11 cellular contexts compared by ENCODE assay signal in the genomic region with DNA sequence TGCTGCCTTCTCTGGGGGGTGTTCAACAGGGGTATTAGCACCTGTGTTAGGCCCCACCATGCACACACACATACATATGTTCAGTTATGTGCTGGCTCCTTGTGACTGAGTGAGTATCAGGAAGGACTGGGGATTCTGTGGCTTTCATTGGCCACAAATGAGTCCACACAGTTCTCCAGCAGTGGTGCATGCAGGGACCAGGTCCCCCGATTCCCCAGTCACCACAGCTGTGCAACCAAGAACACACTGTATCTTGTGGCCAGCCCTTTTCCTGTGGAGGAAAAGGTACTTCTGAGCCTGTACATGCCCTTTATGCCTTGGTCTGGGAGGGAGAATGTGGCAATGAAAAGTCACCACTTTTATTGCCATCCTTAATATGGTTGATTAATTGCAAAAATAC.
A peak's percentile ranks its signal among the peaks of the same experiment; 100 is the strongest.
DNase-seq lines count a peak whose midpoint lies in the region; ATAC-seq and TF ChIP-seq lines count a peak whose summit lies in the region.
"Had no signal": no experiment of that assay in that cellular context is flagged by ENCODE, and none has a peak within 500 bp of the region (broad histone marks: within the 10 kb centered on the region; RNA-seq: fewer than 3 reads in every experiment).

No MANE protein-coding gene starts in this region.

- no peaks in the 10 kb centered on the region for H3K9me3 ChIP-seq in AG04450 (ENCODE audit: control insufficient read depth, insufficient read depth, low read length)
- H3K9me3 ChIP-seq in GM23248 (ENCODE audit: low read depth), result no peaks in the 10 kb centered on the region
- no peaks in the 10 kb centered on the region for H3K9me3 ChIP-seq in thyroid gland
- no peaks in the 10 kb centered on the region for H3K9me3 ChIP-seq in mucosa of descending colon

- H3K27me3 Mint-ChIP-seq in osteocyte (ENCODE audit: unreplicated experiment), result no peaks in the 10 kb centered on the region

- H3K27ac ChIP-seq in AG04450 (ENCODE audit: low read depth, low read length) (peak overlapping the region; percentile 90), GM23248 (peak overlapping the region; percentile 100), thyroid gland (no peak overlapping the region)
- H3K27ac ChIP-seq: C4-2B, PC-9 had no signal

- H3K79me2 ChIP-seq in GM23248 (ENCODE audit: insufficient read depth), result peaks cover 24% of the 10 kb centered on the region; the same call in 1 of the 2 replicates

- no peak overlapping the region for H3K4me3 Mint-ChIP-seq in osteocyte (ENCODE audit: unreplicated experiment)

- TF ChIP-seq POLR2A in thyroid gland (IDR thresholded peaks at IDR 0.05), result no peak

- H3K27ac Mint-ChIP-seq in osteocyte (ENCODE audit: unreplicated experiment), result no peak overlapping the region

- no peaks in the 10 kb centered on the region for H3K9me2 ChIP-seq in GM23248 (ENCODE audit: insufficient read depth)

- H3K9ac ChIP-seq in GM23248, result peak overlapping the region; percentile 88

- ATAC-seq in mucosa of descending colon, result no peak

- peaks cover 8% of the 10 kb centered on the region for H3K4me1 Mint-ChIP-seq in osteocyte (ENCODE audit: unreplicated experiment)

- no peak for DNase-seq in AG04450 (ENCODE audit: low read depth, low spot score)
- DNase-seq in GM23248, result no peak
- peak; percentile 65 for DNase-seq in UCSD-AML1 (lab: John Stamatoyannopoulos, UW; ENCODE audit: unreplicated experiment)
- peak; percentile 29 for DNase-seq in myocyte (ENCODE audit: low read depth)
- DNase-seq in thyroid gland, result no peak
- DNase-seq in osteocyte (ENCODE audit: extremely low spot score, unreplicated experiment), result no peak
- DNase-seq in mucosa of descending colon, result no peak
- no peak for DNase-seq in NCI-H2171 treated with DMSO at 0.1 percent for 48 hours (lab: John Stamatoyannopoulos, UW)
- DNase-seq: effector CD8-positive, alpha-beta T cell; PC-9 had no signal

- H3K9me3 Mint-ChIP-seq in osteocyte (ENCODE audit: unreplicated experiment), result peaks cover 6% of the 10 kb centered on the region

- H3K27me3 ChIP-seq in AG04450 (ENCODE audit: control insufficient read depth, insufficient read depth, low read length) (no peaks in the 10 kb centered on the region), GM23248 (replicated peaks; ENCODE audit: insufficient read depth) (no peaks in the 10 kb centered on the region), thyroid gland (no peaks in the 10 kb centered on the region)

- peak overlapping the region; percentile 88 for H3K4me2 ChIP-seq in GM23248 (ENCODE audit: unreplicated experiment)
- H3K4me2 ChIP-seq: PC-9 had no signal

- H3K4me3 ChIP-seq in AG04450 (ENCODE audit: low read depth, low read length), result no peak overlapping the region
- H3K4me3 ChIP-seq in GM23248, result peak overlapping the region; percentile 60
- H3K4me3 ChIP-seq in thyroid gland (replicated peaks in 1 of 3), result no peak overlapping the region
- no peak overlapping the region for H3K4me3 ChIP-seq in mucosa of descending colon
- H3K4me3 ChIP-seq: PC-9 had no signal

- WGBS in GM23248 (ENCODE audit: low coverage in 1 of 2, low lambda C conversion rate in 2 of 2, missing lambda C conversion rate in 2 of 2), 2 experiments, result 88 to 93% methylated on average over 1 of the region's 1 CpG
- 100% methylated on average over 1 of the region's 1 CpG for WGBS in thyroid gland, 2 donors

- no peak overlapping the region for H2AFZ ChIP-seq in GM23248
- H2AFZ ChIP-seq: PC-9 had no signal

- TF ChIP-seq CTCF in AG04450 (IDR thresholded peaks at IDR 0.05; ENCODE audit: low read depth, low read length) (no peak), thyroid gland (IDR thresholded peaks at IDR 0.05) (no peak), osteocyte (IDR thresholded peaks at IDR 0.05) (no peak), mucosa of descending colon (IDR thresholded peaks at IDR 0.05) (no peak)

- POLR2A ChIA-PET in AG04450 (lab: Yijun Ruan, JAX), result interaction anchor here (0.8 to 2.8 kb wide), 5 partner anchors 11 to 1128 kb away, joined by 3 to 52 read pairs (median 8); partner anchors contain the start of gene KLF7

- H3K36me3 ChIP-seq in GM23248 (ENCODE audit: low read depth) (no peaks in the 10 kb centered on the region), thyroid gland (no peaks in the 10 kb centered on the region), mucosa of descending colon (ENCODE audit: low read depth) (no peaks in the 10 kb centered on the region)

- peaks cover 37% of the 10 kb centered on the region for H3K4me1 ChIP-seq in GM23248 (ENCODE audit: insufficient read depth)
- no peaks in the 10 kb centered on the region for H3K4me1 ChIP-seq in thyroid gland
- no peaks in the 10 kb centered on the region for H3K4me1 ChIP-seq in mucosa of descending colon (ENCODE audit: low read depth)

- no peaks in the 10 kb centered on the region for H4K20me1 ChIP-seq in GM23248 (ENCODE audit: insufficient read depth)

- CTCF ChIA-PET in AG04450 (lab: Charles Lee), result interaction anchor here (1.2 to 1.5 kb wide), 4 partner anchors 12 to 259 kb away, joined by 3 to 6 read pairs (median 4); no protein-coding TSS in a partner anchor

- H3F3A ChIP-seq in GM23248 (ENCODE audit: insufficient read depth), result peaks cover 42% of the 10 kb centered on the region

- in situ Hi-C loops in GM23248 (cut with MboI), result no loop called here

- intact Hi-C loops in thyroid gland (cut with DNase I) (no loop called here), mucosa of descending colon (cut with DNase I, micrococcal nuclease) (no loop called here)

- no peaks in the 10 kb centered on the region for H3K36me3 Mint-ChIP-seq in osteocyte (ENCODE audit: unreplicated experiment)

Comparison
In these comparisons a context has a peak if more than half of its experiments do, and no peak if none do; other contexts are left out.
1. DNase-seq: peak in UCSD-AML1 (single experiment) and myocyte (single experiment); none in AG04450 (single experiment), GM23248 (single experiment), thyroid gland (0 of 2), osteocyte (single experiment), mucosa of descending colon (0 of 3) and NCI-H2171 treated with DMSO at 0.1 percent for 48 hours (single experiment).
2. H3K27ac ChIP-seq: peak in AG04450 (single experiment) and GM23248 (single experiment); none in thyroid gland (0 of 3).